Comparison of ENCODE assay signal across 1 cellular context in the genomic region with DNA sequence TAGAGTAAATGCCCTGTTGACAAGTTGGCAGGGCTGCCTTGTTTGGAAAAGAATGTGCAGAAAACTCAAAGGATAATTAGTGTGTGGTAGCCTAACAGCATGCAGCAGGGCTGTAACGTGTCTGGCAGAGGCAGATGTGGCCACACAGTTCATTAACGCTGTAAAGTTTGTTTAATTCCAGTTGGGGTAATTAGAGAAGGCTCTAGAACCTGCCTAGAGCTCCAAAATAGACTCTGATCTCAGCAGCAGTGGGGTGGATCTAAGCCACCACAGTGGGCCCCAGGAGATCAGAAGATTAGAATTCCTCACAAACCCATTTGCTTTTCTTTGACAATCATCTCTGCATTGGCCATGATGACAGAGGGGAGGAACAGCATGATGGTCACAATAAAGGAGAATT.
TF ChIP-seq lines count a peak whose summit lies in the region.

No MANE protein-coding gene starts in this region.

TF ChIP-seq in WTC11, 78 proteins besides CTCF, POLR2A, EP300 and RAD21 (continued from another document):
- TF ChIP-seq, protein P1, sequence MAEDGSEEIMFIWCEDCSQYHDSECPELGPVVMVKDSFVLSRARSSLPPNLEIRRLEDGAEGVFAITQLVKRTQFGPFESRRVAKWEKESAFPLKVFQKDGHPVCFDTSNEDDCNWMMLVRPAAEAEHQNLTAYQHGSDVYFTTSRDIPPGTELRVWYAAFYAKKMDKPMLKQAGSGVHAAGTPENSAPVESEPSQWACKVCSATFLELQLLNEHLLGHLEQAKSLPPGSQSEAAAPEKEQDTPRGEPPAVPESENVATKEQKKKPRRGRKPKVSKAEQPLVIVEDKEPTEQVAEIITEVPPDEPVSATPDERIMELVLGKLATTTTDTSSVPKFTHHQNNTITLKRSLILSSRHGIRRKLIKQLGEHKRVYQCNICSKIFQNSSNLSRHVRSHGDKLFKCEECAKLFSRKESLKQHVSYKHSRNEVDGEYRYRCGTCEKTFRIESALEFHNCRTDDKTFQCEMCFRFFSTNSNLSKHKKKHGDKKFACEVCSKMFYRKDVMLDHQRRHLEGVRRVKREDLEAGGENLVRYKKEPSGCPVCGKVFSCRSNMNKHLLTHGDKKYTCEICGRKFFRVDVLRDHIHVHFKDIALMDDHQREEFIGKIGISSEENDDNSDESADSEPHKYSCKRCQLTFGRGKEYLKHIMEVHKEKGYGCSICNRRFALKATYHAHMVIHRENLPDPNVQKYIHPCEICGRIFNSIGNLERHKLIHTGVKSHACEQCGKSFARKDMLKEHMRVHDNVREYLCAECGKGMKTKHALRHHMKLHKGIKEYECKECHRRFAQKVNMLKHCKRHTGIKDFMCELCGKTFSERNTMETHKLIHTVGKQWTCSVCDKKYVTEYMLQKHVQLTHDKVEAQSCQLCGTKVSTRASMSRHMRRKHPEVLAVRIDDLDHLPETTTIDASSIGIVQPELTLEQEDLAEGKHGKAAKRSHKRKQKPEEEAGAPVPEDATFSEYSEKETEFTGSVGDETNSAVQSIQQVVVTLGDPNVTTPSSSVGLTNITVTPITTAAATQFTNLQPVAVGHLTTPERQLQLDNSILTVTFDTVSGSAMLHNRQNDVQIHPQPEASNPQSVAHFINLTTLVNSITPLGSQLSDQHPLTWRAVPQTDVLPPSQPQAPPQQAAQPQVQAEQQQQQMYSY (CRISPR knock-in tag; IDR thresholded peaks at IDR 0.05): no peak
- TF ChIP-seq, protein P2, sequence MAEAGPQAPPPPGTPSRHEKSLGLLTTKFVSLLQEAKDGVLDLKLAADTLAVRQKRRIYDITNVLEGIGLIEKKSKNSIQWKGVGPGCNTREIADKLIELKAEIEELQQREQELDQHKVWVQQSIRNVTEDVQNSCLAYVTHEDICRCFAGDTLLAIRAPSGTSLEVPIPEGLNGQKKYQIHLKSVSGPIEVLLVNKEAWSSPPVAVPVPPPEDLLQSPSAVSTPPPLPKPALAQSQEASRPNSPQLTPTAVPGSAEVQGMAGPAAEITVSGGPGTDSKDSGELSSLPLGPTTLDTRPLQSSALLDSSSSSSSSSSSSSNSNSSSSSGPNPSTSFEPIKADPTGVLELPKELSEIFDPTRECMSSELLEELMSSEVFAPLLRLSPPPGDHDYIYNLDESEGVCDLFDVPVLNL (CRISPR knock-in tag; IDR thresholded peaks at IDR 0.05; ENCODE audit: borderline replicate concordance, low read depth): no peak
- TF ChIP-seq JAZF1 (CRISPR knock-in tag; IDR thresholded peaks at IDR 0.05) (no peak), HMGA2 (CRISPR knock-in tag; IDR thresholded peaks at IDR 0.05) (no peak), PRRX2 (CRISPR knock-in tag; IDR thresholded peaks at IDR 0.05) (no peak), NR2C2 (CRISPR knock-in tag; IDR thresholded peaks at IDR 0.05) (no peak)
- TF ChIP-seq, protein P3, sequence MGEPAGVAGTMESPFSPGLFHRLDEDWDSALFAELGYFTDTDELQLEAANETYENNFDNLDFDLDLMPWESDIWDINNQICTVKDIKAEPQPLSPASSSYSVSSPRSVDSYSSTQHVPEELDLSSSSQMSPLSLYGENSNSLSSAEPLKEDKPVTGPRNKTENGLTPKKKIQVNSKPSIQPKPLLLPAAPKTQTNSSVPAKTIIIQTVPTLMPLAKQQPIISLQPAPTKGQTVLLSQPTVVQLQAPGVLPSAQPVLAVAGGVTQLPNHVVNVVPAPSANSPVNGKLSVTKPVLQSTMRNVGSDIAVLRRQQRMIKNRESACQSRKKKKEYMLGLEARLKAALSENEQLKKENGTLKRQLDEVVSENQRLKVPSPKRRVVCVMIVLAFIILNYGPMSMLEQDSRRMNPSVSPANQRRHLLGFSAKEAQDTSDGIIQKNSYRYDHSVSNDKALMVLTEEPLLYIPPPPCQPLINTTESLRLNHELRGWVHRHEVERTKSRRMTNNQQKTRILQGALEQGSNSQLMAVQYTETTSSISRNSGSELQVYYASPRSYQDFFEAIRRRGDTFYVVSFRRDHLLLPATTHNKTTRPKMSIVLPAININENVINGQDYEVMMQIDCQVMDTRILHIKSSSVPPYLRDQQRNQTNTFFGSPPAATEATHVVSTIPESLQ (CRISPR knock-in tag; IDR thresholded peaks at IDR 0.05): no peak
- TF ChIP-seq, protein P4, sequence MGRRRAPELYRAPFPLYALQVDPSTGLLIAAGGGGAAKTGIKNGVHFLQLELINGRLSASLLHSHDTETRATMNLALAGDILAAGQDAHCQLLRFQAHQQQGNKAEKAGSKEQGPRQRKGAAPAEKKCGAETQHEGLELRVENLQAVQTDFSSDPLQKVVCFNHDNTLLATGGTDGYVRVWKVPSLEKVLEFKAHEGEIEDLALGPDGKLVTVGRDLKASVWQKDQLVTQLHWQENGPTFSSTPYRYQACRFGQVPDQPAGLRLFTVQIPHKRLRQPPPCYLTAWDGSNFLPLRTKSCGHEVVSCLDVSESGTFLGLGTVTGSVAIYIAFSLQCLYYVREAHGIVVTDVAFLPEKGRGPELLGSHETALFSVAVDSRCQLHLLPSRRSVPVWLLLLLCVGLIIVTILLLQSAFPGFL (CRISPR knock-in tag; IDR thresholded peaks at IDR 0.05; ENCODE audit: borderline replicate concordance): no peak
